1 cellular context compared by ENCODE assay signal in genomic region chr1:109620396-109620817, GRCh38.
TF ChIP-seq lines count a peak whose summit lies in the region.

No MANE protein-coding gene starts in this region.

TF ChIP-seq in HepG2, 621 proteins besides CTCF, POLR2A, EP300 and RAD21 (continues in another document):
- no peak for TF ChIP-seq HNRNPK (IDR thresholded peaks at IDR 0.05; ENCODE audit: low read depth, low read length, poor library complexity, severe bottlenecking)
- TF ChIP-seq MXI1 (IDR thresholded peaks at IDR 0.05; ENCODE audit: borderline replicate concordance, low read depth, low read length): no peak
- TF ChIP-seq RELA (CRISPR knock-in tag; IDR thresholded peaks at IDR 0.05): no peak
- no peak for TF ChIP-seq ZNF564 (CRISPR knock-in tag; IDR thresholded peaks at IDR 0.05)
- no peak for TF ChIP-seq LRRFIP1 (CRISPR knock-in tag; conservative IDR thresholded peaks at IDR 0.05)
- no peak for TF ChIP-seq ZMYM2 (CRISPR knock-in tag; IDR thresholded peaks at IDR 0.05)
- no peak for TF ChIP-seq TOPORS (CRISPR knock-in tag; IDR thresholded peaks at IDR 0.05)
- TF ChIP-seq HNRNPLL (IDR thresholded peaks at IDR 0.05; ENCODE audit: low read depth, low read length, poor library complexity, severe bottlenecking): no peak
- TF ChIP-seq NFE2L1 (CRISPR knock-in tag; IDR thresholded peaks at IDR 0.05; ENCODE audit: borderline replicate concordance): no peak
- no peak for TF ChIP-seq SP140L (CRISPR knock-in tag; IDR thresholded peaks at IDR 0.05; ENCODE audit: borderline replicate concordance)
- TF ChIP-seq PHF20 (CRISPR knock-in tag; IDR thresholded peaks at IDR 0.05): no peak
- TF ChIP-seq ZFYVE20 (CRISPR knock-in tag; IDR thresholded peaks at IDR 0.05; ENCODE audit: borderline replicate concordance, low read depth): no peak
- no peak for TF ChIP-seq ZNF143 (CRISPR knock-in tag; IDR thresholded peaks at IDR 0.05)
- no peak for TF ChIP-seq ATF6 (CRISPR knock-in tag; conservative IDR thresholded peaks at IDR 0.05)
- no peak for TF ChIP-seq GABPB1 (CRISPR knock-in tag; IDR thresholded peaks at IDR 0.05)
- TF ChIP-seq HBP1 (CRISPR knock-in tag; IDR thresholded peaks at IDR 0.05; ENCODE audit: low read depth): no peak
- TF ChIP-seq TERF1 (CRISPR knock-in tag; IDR thresholded peaks at IDR 0.05): no peak
- no peak for TF ChIP-seq THRA (CRISPR knock-in tag; IDR thresholded peaks at IDR 0.05; ENCODE audit: borderline replicate concordance)
- no peak for TF ChIP-seq GZF1 (CRISPR knock-in tag; IDR thresholded peaks at IDR 0.05)
- no peak for TF ChIP-seq ZBTB33 (CRISPR knock-in tag; IDR thresholded peaks at IDR 0.05)
- TF ChIP-seq KLF15 (CRISPR knock-in tag; IDR thresholded peaks at IDR 0.05; ENCODE audit: borderline replicate concordance): 0 out of 2 replicates have a peak, but pooled peaks have one; percentile 21
- TF ChIP-seq RBFOX2 (IDR thresholded peaks at IDR 0.05; ENCODE audit: low read depth, low read length): no peak
- TF ChIP-seq ZBTB25 (CRISPR knock-in tag; IDR thresholded peaks at IDR 0.05): no peak
- TF ChIP-seq ATF4 (CRISPR knock-in tag; IDR thresholded peaks at IDR 0.05): no peak
- peak; percentile 11; the same call in 1 of the 2 replicates for TF ChIP-seq IRF2 (CRISPR knock-in tag; IDR thresholded peaks at IDR 0.05)
- TF ChIP-seq ZMAT5 (CRISPR knock-in tag; IDR thresholded peaks at IDR 0.05; ENCODE audit: borderline replicate concordance, low read depth): no peak
- TF ChIP-seq ZNF263 (CRISPR knock-in tag; IDR thresholded peaks at IDR 0.05): peak; percentile 54
- TF ChIP-seq FOXC1 (CRISPR knock-in tag; IDR thresholded peaks at IDR 0.05; ENCODE audit: borderline replicate concordance): no peak
- peak; percentile 42 for TF ChIP-seq POLR2G (IDR thresholded peaks at IDR 0.05; ENCODE audit: low read depth, low read length)
- TF ChIP-seq ZSCAN29 (CRISPR knock-in tag; conservative IDR thresholded peaks at IDR 0.05): no peak
- no peak for TF ChIP-seq FOXP1 (IDR thresholded peaks at IDR 0.05)
- TF ChIP-seq FOXP1 (CRISPR knock-in tag; IDR thresholded peaks at IDR 0.05): no peak
- no peak for TF ChIP-seq ARID4A (CRISPR knock-in tag; IDR thresholded peaks at IDR 0.05; ENCODE audit: borderline replicate concordance)
- no peak for TF ChIP-seq SOX6 (IDR thresholded peaks at IDR 0.05)
- TF ChIP-seq SOX6 (CRISPR knock-in tag; IDR thresholded peaks at IDR 0.05): no peak
- TF ChIP-seq ZNF260 (CRISPR knock-in tag; IDR thresholded peaks at IDR 0.05; ENCODE audit: borderline replicate concordance, low read depth): no peak
- no peak for TF ChIP-seq ZNF17 (CRISPR knock-in tag; IDR thresholded peaks at IDR 0.05)
- TF ChIP-seq U2AF1 (optimal IDR thresholded peaks at IDR 0.05; ENCODE audit: low read depth, low read length): no peak
- TF ChIP-seq ZNF766 (CRISPR knock-in tag; IDR thresholded peaks at IDR 0.05; ENCODE audit: borderline replicate concordance): 0 out of 2 replicates have a peak, but pooled peaks have one; percentile 14
- 0 out of 2 replicates have a peak, but pooled peaks have one; percentile 47 for TF ChIP-seq SRY (CRISPR knock-in tag; IDR thresholded peaks at IDR 0.05)
- TF ChIP-seq YEATS4 (CRISPR knock-in tag; IDR thresholded peaks at IDR 0.05; ENCODE audit: borderline replicate concordance): no peak
- TF ChIP-seq ZFX (CRISPR knock-in tag; IDR thresholded peaks at IDR 0.05; ENCODE audit: low read depth): no peak
- no peak; the same call in 1 of the 2 replicates for TF ChIP-seq ZNF430 (CRISPR knock-in tag; IDR thresholded peaks at IDR 0.05)
- TF ChIP-seq KAT8 (CRISPR knock-in tag; IDR thresholded peaks at IDR 0.05): 0 out of 2 replicates have a peak, but pooled peaks have one; percentile 0
- no peak for TF ChIP-seq ATF7 (IDR thresholded peaks at IDR 0.05)
- no peak for TF ChIP-seq ATF7 (CRISPR knock-in tag; IDR thresholded peaks at IDR 0.05)
- no peak for TF ChIP-seq ZSCAN20 (CRISPR knock-in tag; IDR thresholded peaks at IDR 0.05; ENCODE audit: borderline replicate concordance)
- no peak for TF ChIP-seq FLYWCH1 (CRISPR knock-in tag; IDR thresholded peaks at IDR 0.05)
